Comparison of ENCODE assay signal across 7 cellular contexts in the genomic region with DNA sequence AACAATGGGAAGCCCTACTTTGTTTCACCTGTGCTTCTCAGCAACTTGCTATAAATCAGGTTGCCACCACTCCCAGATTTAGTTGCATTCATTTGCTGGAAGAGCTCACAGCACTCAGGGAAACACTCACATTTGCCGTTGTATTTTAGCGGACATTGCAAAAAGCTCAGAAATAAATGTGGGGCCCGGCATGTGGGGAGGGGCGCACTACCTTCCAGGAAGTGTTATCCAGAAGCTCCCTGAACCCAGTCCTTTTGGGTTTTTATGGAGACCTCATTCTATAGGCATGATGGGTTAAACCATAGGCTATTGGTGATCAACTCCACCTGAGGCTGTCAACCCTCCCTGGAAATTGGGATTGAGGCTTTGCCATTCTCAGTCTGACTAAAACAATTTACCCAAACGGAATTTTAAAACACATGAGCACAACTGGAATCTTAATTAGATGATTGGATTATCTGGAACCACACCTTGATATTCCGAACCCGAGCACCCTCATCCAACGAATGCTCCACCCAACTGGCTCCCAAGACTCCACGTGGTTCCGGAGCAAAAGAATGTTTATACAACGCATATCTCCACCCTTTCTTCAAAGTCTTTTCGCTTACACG.
DNase-seq lines count a peak whose midpoint lies in the region; ATAC-seq and TF ChIP-seq lines count a peak whose summit lies in the region.
"Not testable (repeated sequence)": the region's sequence is repeated elsewhere in the genome, so short reads cannot be mapped to it uniquely, and the experiment has no call there.

No MANE protein-coding gene starts in this region.

- H3K4me3 Mint-ChIP-seq in activated B cell treated with CpG ODN at 0.5 μM for 24 hours: not testable (repeated sequence)

- intact Hi-C loops in activated B cell treated with CpG ODN at 0.5 μM for 24 hours (cut with micrococcal nuclease); Right ventricle myocardium inferior (cut with DNase I); sciatic nerve (cut with DNase I): not testable (repeated sequence)

- DNase-seq in D341Med (ENCODE audit: low spot score) (peak; percentile 26), HT-29 (ENCODE audit: low spot score) (peak; percentile 2), activated B cell treated with CpG ODN at 0.5 μM for 24 hours (peak; percentile 17), cerebellum (ENCODE audit: low spot score) (peak; percentile 19), Right ventricle myocardium inferior (ENCODE audit: missing footprints) (peak; percentile 28), medulla oblongata (ENCODE audit: extremely low spot score) (peak; percentile 3), sciatic nerve (ENCODE audit: low spot score) (peak; percentile 64)

- not testable (repeated sequence) for H3K36me3 Mint-ChIP-seq in activated B cell treated with CpG ODN at 0.5 μM for 24 hours (ENCODE audit: low read depth)

- not testable (repeated sequence) for H3K27ac Mint-ChIP-seq in activated B cell treated with CpG ODN at 0.5 μM for 24 hours

- TF ChIP-seq CTCF in activated B cell treated with CpG ODN at 0.5 μM for 24 hours (IDR thresholded peaks at IDR 0.05): not testable (repeated sequence)

- not testable (repeated sequence) for H3K4me1 Mint-ChIP-seq in activated B cell treated with CpG ODN at 0.5 μM for 24 hours

- POLR2A ChIA-PET in activated B cell treated with CpG ODN at 0.5 μM for 24 hours (lab: Charles Lee): not testable (repeated sequence)

- H3K9me3 Mint-ChIP-seq in activated B cell treated with CpG ODN at 0.5 μM for 24 hours: peaks cover 28% of the 10 kb centered on the region

- ATAC-seq in activated B cell treated with CpG ODN at 0.5 μM for 24 hours (ENCODE audit: low read depth); Right ventricle myocardium inferior; sciatic nerve: not testable (repeated sequence)

- CTCF ChIA-PET in activated B cell treated with CpG ODN at 0.5 μM for 24 hours (lab: Charles Lee): not testable (repeated sequence)

- H3K27me3 Mint-ChIP-seq in activated B cell treated with CpG ODN at 0.5 μM for 24 hours: not testable (repeated sequence)

Comparison
In these comparisons a context has a peak if more than half of its experiments do, and no peak if none do; other contexts are left out.
1. DNase-seq: peak in every context shown above with its lines; median percentile 64 in sciatic nerve; 28 in Right ventricle myocardium inferior; 26 in D341Med; 19 in cerebellum; 17 in activated B cell treated with CpG ODN at 0.5 μM for 24 hours; 3 in medulla oblongata; 2 in HT-29.